Comparison of ENCODE assay signal across 11 cellular contexts in genomic region chr17:27552467-27552779, GRCh38.
DNase-seq lines count a peak whose midpoint lies in the region; ATAC-seq and TF ChIP-seq lines count a peak whose summit lies in the region.
"Had no signal": no experiment of that assay in that cellular context is flagged by ENCODE, and none has a peak within 500 bp of the region (broad histone marks: within the 10 kb centered on the region; RNA-seq: fewer than 3 reads in every experiment).

No MANE protein-coding gene starts in this region.

- CTCF ChIA-PET in activated naive CD4-positive, alpha-beta T cell treated with anti-CD3 and anti-CD28 coated beads, Interleukin-2, amount 10 ng/mL, durations not matched to agents 7 days and 5 days (lab: Charles Lee) = interaction anchor here (1.0 kb wide), 1 partner anchor 47 kb away, joined by 3 read pairs; no protein-coding TSS in a partner anchor

- no peaks in the 10 kb centered on the region for H3K9me3 ChIP-seq in thyroid gland
- H3K9me3 ChIP-seq: BLaER1 had no signal

- DNase-seq in activated naive CD4-positive, alpha-beta T cell treated with anti-CD3 and anti-CD28 coated beads, Interleukin-2, amount 50 U/mL, for 72 hours (ENCODE audit: low spot score in 2 of 2) = no peak
- no peak for DNase-seq in activated naive CD4-positive, alpha-beta T cell treated with anti-CD3 and anti-CD28 coated beads, Interleukin-2, amount 10 ng/mL, durations not matched to agents 7 days and 5 days
- DNase-seq in foreskin fibroblast (peak; percentile 34 to 62), thyroid gland (no peak), AML-193 (lab: John Stamatoyannopoulos, UW) (no peak), DMS153 (lab: John Stamatoyannopoulos, UW) (no peak)
- DNase-seq: glutamatergic neuron, midbrain had no signal

- H3K27ac ChIP-seq in thyroid gland = peak overlapping the region in 2 of 3 donors; percentile 33 to 52
- H3K27ac ChIP-seq: BLaER1 had no signal

- peaks cover 17 to 39% of the 10 kb centered on the region in 2 donors for H3K36me3 Mint-ChIP-seq in activated naive CD4-positive, alpha-beta T cell treated with anti-CD3 and anti-CD28 coated beads, Interleukin-2, amount 50 U/mL, for 72 hours
- H3K36me3 Mint-ChIP-seq in activated naive CD4-positive, alpha-beta T cell treated with anti-CD3 and anti-CD28 coated beads, Interleukin-2, amount 10 ng/mL, durations not matched to agents 7 days and 5 days = peaks cover 16% of the 10 kb centered on the region

- ATAC-seq in activated naive CD4-positive, alpha-beta T cell treated with anti-CD3 and anti-CD28 coated beads, Interleukin-2, amount 50 U/mL, for 72 hours = peak; percentile 63 to 82
- ATAC-seq in SK-N-SH treated with all-trans-retinoic acid at 6 μM for 48 hours = peak; percentile 61
- ATAC-seq in GM18870 (IDR thresholded peaks at IDR 0.05; ENCODE audit: unreplicated experiment) = no peak

- H3K27me3 Mint-ChIP-seq in activated naive CD4-positive, alpha-beta T cell treated with anti-CD3 and anti-CD28 coated beads, Interleukin-2, amount 10 ng/mL, durations not matched to agents 7 days and 5 days = no peaks in the 10 kb centered on the region

- TF ChIP-seq CTCF in foreskin fibroblast (IDR thresholded peaks at IDR 0.05; ENCODE audit: low read depth, low read length) = no peak
- TF ChIP-seq CTCF in thyroid gland (IDR thresholded peaks at IDR 0.05) = no peak

- H3K4me3 Mint-ChIP-seq in activated naive CD4-positive, alpha-beta T cell treated with anti-CD3 and anti-CD28 coated beads, Interleukin-2, amount 10 ng/mL, durations not matched to agents 7 days and 5 days = no peak overlapping the region

- H3K4me1 ChIP-seq in thyroid gland = peaks cover 36 to 54% of the 10 kb centered on the region in 2 donors

- H3K4me1 Mint-ChIP-seq in activated naive CD4-positive, alpha-beta T cell treated with anti-CD3 and anti-CD28 coated beads, Interleukin-2, amount 10 ng/mL, durations not matched to agents 7 days and 5 days = peaks cover 21% of the 10 kb centered on the region

- H3K27me3 ChIP-seq in thyroid gland = no peaks in the 10 kb centered on the region
- H3K27me3 ChIP-seq: BLaER1 had no signal

- no peaks in the 10 kb centered on the region for H3K36me3 ChIP-seq in thyroid gland
- H3K36me3 ChIP-seq: BLaER1 had no signal

- 57 to 58% methylated on average over 1 of the region's 1 CpG for WGBS in thyroid gland, 2 donors

- TF ChIP-seq POLR2A in thyroid gland (IDR thresholded peaks at IDR 0.05) = no peak

- H3K27ac Mint-ChIP-seq in activated naive CD4-positive, alpha-beta T cell treated with anti-CD3 and anti-CD28 coated beads, Interleukin-2, amount 50 U/mL, for 72 hours = peak overlapping the region in 1 of 2 donors; percentile 46
- no peak overlapping the region for H3K27ac Mint-ChIP-seq in activated naive CD4-positive, alpha-beta T cell treated with anti-CD3 and anti-CD28 coated beads, Interleukin-2, amount 10 ng/mL, durations not matched to agents 7 days and 5 days

- no peaks in the 10 kb centered on the region for H3K9me3 Mint-ChIP-seq in activated naive CD4-positive, alpha-beta T cell treated with anti-CD3 and anti-CD28 coated beads, Interleukin-2, amount 50 U/mL, for 72 hours
- no peaks in the 10 kb centered on the region for H3K9me3 Mint-ChIP-seq in activated naive CD4-positive, alpha-beta T cell treated with anti-CD3 and anti-CD28 coated beads, Interleukin-2, amount 10 ng/mL, durations not matched to agents 7 days and 5 days

- no peak overlapping the region for H3K4me3 ChIP-seq in foreskin fibroblast (ENCODE audit: low read depth in 1 of 2, low read length in 2 of 2)
- no peak overlapping the region for H3K4me3 ChIP-seq in thyroid gland (replicated peaks in 1 of 3)
- H3K4me3 ChIP-seq: BLaER1 had no signal

- intact Hi-C loops in thyroid gland (cut with DNase I) = no loop called here

TF ChIP-seq in SK-N-SH treated with all-trans-retinoic acid at 6 μM for 48 hours, 23 proteins besides CTCF, POLR2A, EP300 and RAD21:
- no peak for TF ChIP-seq ZC3H10 (CRISPR knock-in tag; IDR thresholded peaks at IDR 0.05)
- no peak for TF ChIP-seq CREB5 (CRISPR knock-in tag; IDR thresholded peaks at IDR 0.05; ENCODE audit: low read depth)
- TF ChIP-seq PPARA (CRISPR knock-in tag; IDR thresholded peaks at IDR 0.05; ENCODE audit: borderline replicate concordance) = no peak
- TF ChIP-seq ZFP30 (CRISPR knock-in tag; IDR thresholded peaks at IDR 0.05) = no peak
- TF ChIP-seq ISL1 (CRISPR knock-in tag; IDR thresholded peaks at IDR 0.05) = no peak

Comparison
In these comparisons a context has a peak if more than half of its experiments do, and no peak if none do; other contexts are left out.
1. DNase-seq: peak in foreskin fibroblast (2 of 2); none in activated naive CD4-positive, alpha-beta T cell treated with anti-CD3 and anti-CD28 coated beads, Interleukin-2, amount 50 U/mL, for 72 hours (0 of 2), activated naive CD4-positive, alpha-beta T cell treated with anti-CD3 and anti-CD28 coated beads, Interleukin-2, amount 10 ng/mL, durations not matched to agents 7 days and 5 days (single experiment), thyroid gland (0 of 2), AML-193 (0 of 2) and DMS153 (single experiment).